Comparison of ENCODE assay signal across 22 cellular contexts in genomic region chr3:112874725-112875124, GRCh38. TPM values are rescaled to one million over a fixed set of nuclear protein-coding genes. Genes with fewer than 3 reads are reported as not detected.
A peak's percentile ranks its signal among the peaks of the same experiment; 100 is the strongest.
DNase-seq lines count a peak whose midpoint lies in the region; ATAC-seq lines count a peak whose summit lies in the region.
"Had no signal": no experiment of that assay in that cellular context is flagged by ENCODE, and none has a peak within 500 bp of the region (broad histone marks: within the 10 kb centered on the region; RNA-seq: fewer than 3 reads in every experiment).

No MANE protein-coding gene starts in this region.

- ATAC-seq in GM18520 (IDR thresholded peaks at IDR 0.05; ENCODE audit: unreplicated experiment) (peak; percentile 52), GM21786 (IDR thresholded peaks at IDR 0.05; ENCODE audit: unreplicated experiment) (peak; percentile 52), HG03565 (IDR thresholded peaks at IDR 0.05; ENCODE audit: unreplicated experiment) (peak; percentile 54)
- no peak for ATAC-seq in stimulated activated naive B cell treated with anti-CD40 and anti-IgM and Interleukin-4, amounts not matched to agents 10 μg/mL and 1 μg/mL and 100 μg/mL, for 72 hours (replicated peaks)
- ATAC-seq in activated CD8-positive, alpha-beta T cell treated with anti-CD3 and anti-CD28 coated beads, Interleukin-2, amount 10 ng/mL, durations not matched to agents 7 days and 5 days, result no peak
- ATAC-seq: psoas muscle had no signal

- POLR2A ChIA-PET in activated CD8-positive, alpha-beta T cell treated with anti-CD3 and anti-CD28 coated beads, Interleukin-2, amount 10 ng/mL, durations not matched to agents 7 days and 5 days (lab: Charles Lee), result no interaction called here

- no peaks in the 10 kb centered on the region for H3K27me3 Mint-ChIP-seq in stimulated activated naive B cell treated with anti-CD40 and anti-IgM and Interleukin-4, amounts not matched to agents 10 μg/mL and 1 μg/mL and 100 μg/mL, for 72 hours
- no peaks in the 10 kb centered on the region for H3K27me3 Mint-ChIP-seq in activated CD8-positive, alpha-beta T cell treated with anti-CD3 and anti-CD28 coated beads, Interleukin-2, amount 10 ng/mL, durations not matched to agents 7 days and 5 days (ENCODE audit: low read depth)
- H3K27me3 Mint-ChIP-seq: activated naive CD8-positive, alpha-beta T cell treated with anti-CD3 and anti-CD28 coated beads for 36 hours had no signal

- H3K4me1 Mint-ChIP-seq in stimulated activated naive B cell treated with anti-CD40 and anti-IgM and Interleukin-4, amounts not matched to agents 10 μg/mL and 1 μg/mL and 100 μg/mL, for 72 hours, result peaks cover 23 to 50% of the 10 kb centered on the region in 2 donors
- H3K4me1 Mint-ChIP-seq in activated CD8-positive, alpha-beta T cell treated with anti-CD3 and anti-CD28 coated beads, Interleukin-2, amount 10 ng/mL, durations not matched to agents 7 days and 5 days (ENCODE audit: low read depth), result peaks cover 2% of the 10 kb centered on the region
- H3K4me1 Mint-ChIP-seq: activated naive CD8-positive, alpha-beta T cell treated with anti-CD3 and anti-CD28 coated beads for 36 hours had no signal

- H3K4me3 Mint-ChIP-seq in stimulated activated naive B cell treated with anti-CD40 and anti-IgM and Interleukin-4, amounts not matched to agents 10 μg/mL and 1 μg/mL and 100 μg/mL, for 72 hours, result peak overlapping the region; percentile 5 to 22
- no peak overlapping the region for H3K4me3 Mint-ChIP-seq in activated CD8-positive, alpha-beta T cell treated with anti-CD3 and anti-CD28 coated beads, Interleukin-2, amount 10 ng/mL, durations not matched to agents 7 days and 5 days
- H3K4me3 Mint-ChIP-seq: activated naive CD8-positive, alpha-beta T cell treated with anti-CD3 and anti-CD28 coated beads for 36 hours; T-helper 2 cell treated with Interferon-gamma antibody and Interleukin-4, amounts not matched to agents 5 μg/mL and 100 μg/mL, for 36 hours had no signal

- no peak overlapping the region for H3K27ac Mint-ChIP-seq in stimulated activated naive B cell treated with anti-CD40 and anti-IgM and Interleukin-4, amounts not matched to agents 10 μg/mL and 1 μg/mL and 100 μg/mL, for 72 hours
- no peak overlapping the region for H3K27ac Mint-ChIP-seq in activated CD8-positive, alpha-beta T cell treated with anti-CD3 and anti-CD28 coated beads, Interleukin-2, amount 10 ng/mL, durations not matched to agents 7 days and 5 days
- H3K27ac Mint-ChIP-seq: activated naive CD8-positive, alpha-beta T cell treated with anti-CD3 and anti-CD28 coated beads for 36 hours; T-helper 2 cell treated with Interferon-gamma antibody and Interleukin-4, amounts not matched to agents 5 μg/mL and 100 μg/mL, for 36 hours had no signal

- CTCF ChIA-PET in activated CD8-positive, alpha-beta T cell treated with anti-CD3 and anti-CD28 coated beads, Interleukin-2, amount 10 ng/mL, durations not matched to agents 7 days and 5 days (lab: Charles Lee), result no interaction called here

- peaks cover 9 to 14% of the 10 kb centered on the region in 2 donors for H3K9me3 Mint-ChIP-seq in stimulated activated naive B cell treated with anti-CD40 and anti-IgM and Interleukin-4, amounts not matched to agents 10 μg/mL and 1 μg/mL and 100 μg/mL, for 72 hours
- H3K9me3 Mint-ChIP-seq in activated CD8-positive, alpha-beta T cell treated with anti-CD3 and anti-CD28 coated beads, Interleukin-2, amount 10 ng/mL, durations not matched to agents 7 days and 5 days (ENCODE audit: insufficient read depth), result peaks cover 26% of the 10 kb centered on the region

- peaks cover 11 to 12% of the 10 kb centered on the region in 2 donors for H3K36me3 Mint-ChIP-seq in stimulated activated naive B cell treated with anti-CD40 and anti-IgM and Interleukin-4, amounts not matched to agents 10 μg/mL and 1 μg/mL and 100 μg/mL, for 72 hours
- peaks cover 7% of the 10 kb centered on the region for H3K36me3 Mint-ChIP-seq in activated CD8-positive, alpha-beta T cell treated with anti-CD3 and anti-CD28 coated beads, Interleukin-2, amount 10 ng/mL, durations not matched to agents 7 days and 5 days (ENCODE audit: low read depth)

- no peak for DNase-seq in stimulated activated naive B cell treated with anti-CD40 and anti-IgM and Interleukin-4, amounts not matched to agents 10 μg/mL and 1 μg/mL and 100 μg/mL, for 72 hours
- DNase-seq in NCI-H1417 (lab: John Stamatoyannopoulos, UW) (no peak), SK-N-DZ (ENCODE audit: low spot score) (no peak)
- DNase-seq in activated CD8-positive, alpha-beta T cell treated with anti-CD3 and anti-CD28 coated beads, Interleukin-2, amount 10 ng/mL, durations not matched to agents 7 days and 5 days, result no peak
- DNase-seq: activated CD4-positive, alpha-beta T cell treated with anti-CD3 and anti-CD28 coated beads, Interleukin-2, amount 50 U/mL, for 1 hour; activated CD8-positive, alpha-beta memory T cell treated with anti-CD3 and anti-CD28 coated beads, Interleukin-2, amount 50 U/mL, for 4 hours; activated naive CD8-positive, alpha-beta T cell treated with anti-CD3 and anti-CD28 coated beads for 36 hours; AML-193; DMS79 treated with DMSO at 0.1 percent for 48 hours; NCI-H2107; NCI-H510A treated with DMSO at 0.1 percent for 48 hours; NK-92 treated with Interleukin-12 subunit alpha and Interleukin-12 subunit beta, amount 100 ng/mL, for 24 hours; stimulated activated CD4-positive, alpha-beta T cell treated with anti-CD3 and anti-CD28 coated beads, Interleukin-2, amount 100 ng/mL, for 24 hours; stimulated activated naive CD4-positive, alpha-beta T cell; WERI-Rb-1 had no signal

RNA-seq across cellular contexts. Expression of gene CD200R1L, which starts 28.1 kb away (rescaled TPM):
- polyA plus RNA-seq in SK-N-DZ (2014; cell fraction: cytosol; rRNA removed), result not detected in 2 replicates
- not detected in 2 replicates for polyA plus RNA-seq in SK-N-DZ (2014; cell fraction: nucleus; rRNA removed)
- not detected for total RNA-seq in activated CD8-positive, alpha-beta T cell treated with anti-CD3 and anti-CD28 coated beads, Interleukin-2, amount 10 ng/mL, durations not matched to agents 7 days and 5 days
- total RNA-seq: activated naive CD8-positive, alpha-beta T cell treated with anti-CD3 and anti-CD28 coated beads for 36 hours; lung microvascular endothelial cell; psoas muscle; SK-MEL-5 had no signal
- polyA plus RNA-seq: psoas muscle had no signal

Comparison
In these comparisons a context has a peak if more than half of its experiments do, and no peak if none do; other contexts are left out.
1. ATAC-seq: peak in GM18520 (single experiment), GM21786 (single experiment) and HG03565 (single experiment); none in stimulated activated naive B cell treated with anti-CD40 and anti-IgM and Interleukin-4, amounts not matched to agents 10 μg/mL and 1 μg/mL and 100 μg/mL, for 72 hours (0 of 2) and activated CD8-positive, alpha-beta T cell treated with anti-CD3 and anti-CD28 coated beads, Interleukin-2, amount 10 ng/mL, durations not matched to agents 7 days and 5 days (single experiment).